ENCODE assay signal across 1 cellular context in genomic region chr10:110042181-110042580, GRCh38.
TF ChIP-seq lines count a peak whose summit lies in the region.

No MANE protein-coding gene starts in this region.

TF ChIP-seq in IMR-90, 13 proteins besides CTCF, POLR2A, EP300 and RAD21:
- TF ChIP-seq MAZ (IDR thresholded peaks at IDR 0.05; ENCODE audit: borderline replicate concordance, low read depth, low read length) (no peak), CEBPB (IDR thresholded peaks at IDR 0.05; ENCODE audit: low read depth, low read length) (peak; percentile 47; the same call in 1 of the 2 replicates)
